ENCODE assay signal across 1 cellular context in genomic region chr10:84521015-84521414, GRCh38.
TF ChIP-seq lines count a peak whose summit lies in the region.

No MANE protein-coding gene starts in this region.

TF ChIP-seq in H1, 55 proteins besides CTCF, POLR2A, EP300 and RAD21 (continued from another document):
- TF ChIP-seq, protein P1, sequence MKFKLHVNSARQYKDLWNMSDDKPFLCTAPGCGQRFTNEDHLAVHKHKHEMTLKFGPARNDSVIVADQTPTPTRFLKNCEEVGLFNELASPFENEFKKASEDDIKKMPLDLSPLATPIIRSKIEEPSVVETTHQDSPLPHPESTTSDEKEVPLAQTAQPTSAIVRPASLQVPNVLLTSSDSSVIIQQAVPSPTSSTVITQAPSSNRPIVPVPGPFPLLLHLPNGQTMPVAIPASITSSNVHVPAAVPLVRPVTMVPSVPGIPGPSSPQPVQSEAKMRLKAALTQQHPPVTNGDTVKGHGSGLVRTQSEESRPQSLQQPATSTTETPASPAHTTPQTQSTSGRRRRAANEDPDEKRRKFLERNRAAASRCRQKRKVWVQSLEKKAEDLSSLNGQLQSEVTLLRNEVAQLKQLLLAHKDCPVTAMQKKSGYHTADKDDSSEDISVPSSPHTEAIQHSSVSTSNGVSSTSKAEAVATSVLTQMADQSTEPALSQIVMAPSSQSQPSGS (IDR thresholded peaks at IDR 0.05; ENCODE audit: low read length), result no peak
- TF ChIP-seq EZH2 (IDR thresholded peaks at IDR 0.05; ENCODE audit: low read depth, low read length, severe bottlenecking) (no peak), GABPA (IDR thresholded peaks at IDR 0.05; ENCODE audit: borderline replicate concordance, insufficient read depth, low read length) (no peak), SP4 (IDR thresholded peaks at IDR 0.05; ENCODE audit: low read length) (no peak), KDM4A (IDR thresholded peaks at IDR 0.05; ENCODE audit: low read depth, low read length, severe bottlenecking) (no peak), SIN3A (conservative IDR thresholded peaks at IDR 0.05 in 1 of 2, IDR thresholded peaks at IDR 0.05 in 1 of 2; ENCODE audit: low read depth in 1 of 2, low read length in 2 of 2) (no peak)
TF ChIP-seq in H1: peak in this region for 0.
